ENCODE assay signal across 8 cellular contexts in genomic region chr7:55367283-55367840, GRCh38. TPM values are rescaled to one million over a fixed set of nuclear protein-coding genes. Genes with fewer than 3 reads are reported as not detected.
DNase-seq lines count a peak whose midpoint lies in the region; TF ChIP-seq lines count a peak whose summit lies in the region.

No MANE protein-coding gene starts in this region.

- H3K9me3 Mint-ChIP-seq in neural progenitor cell, result no peaks in the 10 kb centered on the region

- H3F3A ChIP-seq in MM.1S (ENCODE audit: insufficient read depth, low read length) (peaks cover 6% of the 10 kb centered on the region; the same call in 1 of the 2 replicates), neural progenitor cell (ENCODE audit: low read depth) (peaks cover 13% of the 10 kb centered on the region)

- H3K27ac Mint-ChIP-seq in neural progenitor cell, result no peak overlapping the region

- H3K36me3 ChIP-seq in BLaER1 treated with 17β-estradiol and CSF1 and Interleukin-3, amounts not matched to agents 10 nM and 100 nM, result peaks cover 0 to 6% (median 0%) of the 10 kb centered on the region in 11 experiments; a peak in 1 of 22 replicates
- H3K36me3 ChIP-seq in MM.1S (replicated peaks; ENCODE audit: insufficient read depth, low read length), result no peaks in the 10 kb centered on the region
- H3K36me3 ChIP-seq in ectodermal cell (ENCODE audit: control insufficient read depth, insufficient read depth, low read length), result no peaks in the 10 kb centered on the region
- no peaks in the 10 kb centered on the region for H3K36me3 ChIP-seq in neural progenitor cell

- peaks cover 34% of the 10 kb centered on the region for H3K4me1 Mint-ChIP-seq in neural progenitor cell

- no peaks in the 10 kb centered on the region for H3K27me3 ChIP-seq in BLaER1 treated with 17β-estradiol and CSF1 and Interleukin-3, amounts not matched to agents 10 nM and 100 nM
- H3K27me3 ChIP-seq in MM.1S (replicated peaks; ENCODE audit: insufficient read depth, low read length) (no peaks in the 10 kb centered on the region), ectodermal cell (ENCODE audit: control insufficient read depth, insufficient read depth, low read length, poor library complexity, severe bottlenecking) (no peaks in the 10 kb centered on the region), neural progenitor cell (no peaks in the 10 kb centered on the region)

- peaks cover 23% of the 10 kb centered on the region for H3K79me2 ChIP-seq in MM.1S (ENCODE audit: low read length)
- no peaks in the 10 kb centered on the region for H3K79me2 ChIP-seq in neural progenitor cell (ENCODE audit: low read depth)

- peaks cover 0 to 14% (median 0%) of the 10 kb centered on the region in 11 experiments; a peak in 5 of 22 replicates for H4K20me1 ChIP-seq in BLaER1 treated with 17β-estradiol and CSF1 and Interleukin-3, amounts not matched to agents 10 nM and 100 nM
- H4K20me1 ChIP-seq in MM.1S (ENCODE audit: insufficient read depth, low read length) (no peaks in the 10 kb centered on the region), neural progenitor cell (ENCODE audit: low read depth) (no peaks in the 10 kb centered on the region)

- H3K4me3 Mint-ChIP-seq in neural progenitor cell, result peak overlapping the region; percentile 91

- H3K9me2 ChIP-seq in MM.1S (replicated peaks; ENCODE audit: insufficient read depth, low read length), result no peaks in the 10 kb centered on the region

- peaks cover 8% of the 10 kb centered on the region for H3K36me3 Mint-ChIP-seq in neural progenitor cell

- peaks cover 18 to 32% (median 26%) of the 10 kb centered on the region in 10 experiments for H3K4me1 ChIP-seq in BLaER1 treated with 17β-estradiol and CSF1 and Interleukin-3, amounts not matched to agents 10 nM and 100 nM
- H3K4me1 ChIP-seq in MM.1S (ENCODE audit: low read length) (peaks cover 15% of the 10 kb centered on the region), ectodermal cell (ENCODE audit: control insufficient read depth, insufficient read depth, low read length) (peaks cover 8% of the 10 kb centered on the region), neural progenitor cell (peaks cover 6% of the 10 kb centered on the region)

- H3K27ac ChIP-seq in BLaER1 treated with 17β-estradiol and CSF1 and Interleukin-3, amounts not matched to agents 10 nM and 100 nM, result peak overlapping the region; percentile 95 to 100 (median 99)
- H3K27ac ChIP-seq in MM.1S (ENCODE audit: low read length) (no peak overlapping the region), ectodermal cell (ENCODE audit: insufficient read depth, low read depth, low read length, poor library complexity, severe bottlenecking) (no peak overlapping the region), neural progenitor cell (no peak overlapping the region)

- peak overlapping the region; percentile 92 to 100 (median 99) for H3K9ac ChIP-seq in BLaER1 treated with 17β-estradiol and CSF1 and Interleukin-3, amounts not matched to agents 10 nM and 100 nM
- peak overlapping the region; percentile 98 for H3K9ac ChIP-seq in MM.1S (ENCODE audit: low read length)
- H3K9ac ChIP-seq in neural progenitor cell, result peak overlapping the region; percentile 98

- 94% methylated on average over 19 of the region's 19 CpGs for WGBS in ectodermal cell, 2 experiments

- H3K4me2 ChIP-seq in BLaER1 treated with 17β-estradiol and CSF1 and Interleukin-3, amounts not matched to agents 10 nM and 100 nM, result peak overlapping the region; percentile 82 to 98 (median 94)
- H3K4me2 ChIP-seq in MM.1S (ENCODE audit: low read depth, low read length) (peak overlapping the region; percentile 95), neural progenitor cell (peak overlapping the region; percentile 83)

- H3K27me3 Mint-ChIP-seq in neural progenitor cell (ENCODE audit: insufficient read depth, low read depth), result peaks cover 8% of the 10 kb centered on the region

- H3K4me3 ChIP-seq in BLaER1 treated with 17β-estradiol and CSF1 and Interleukin-3, amounts not matched to agents 10 nM and 100 nM, result peak overlapping the region; percentile 82 to 100 (median 92)
- H3K4me3 ChIP-seq in MM.1S (ENCODE audit: low read length), result peak overlapping the region; percentile 85
- peak overlapping the region; percentile 100 for H3K4me3 ChIP-seq in ectodermal cell (ENCODE audit: insufficient read depth, low read depth, low read length)
- peak overlapping the region; percentile 93 for H3K4me3 ChIP-seq in neural progenitor cell

- DNase-seq in MM.1S (no peak), neural progenitor cell (ENCODE audit: low spot score) (no peak), NK-92 (lab: John Stamatoyannopoulos, UW; ENCODE audit: unreplicated experiment) (no peak), DMS53 (lab: John Stamatoyannopoulos, UW) (no peak), ecto neural progenitor cell (ENCODE audit: low spot score) (no peak), SIG-M5 (lab: John Stamatoyannopoulos, UW) (no peak)

- H3K9me3 ChIP-seq in BLaER1 treated with 17β-estradiol and CSF1 and Interleukin-3, amounts not matched to agents 10 nM and 100 nM (replicated peaks in 1 of 11), result no peaks in the 10 kb centered on the region
- H3K9me3 ChIP-seq in MM.1S (replicated peaks; ENCODE audit: insufficient read depth, low read length) (no peaks in the 10 kb centered on the region), ectodermal cell (ENCODE audit: control insufficient read depth, low read length) (no peaks in the 10 kb centered on the region), neural progenitor cell (ENCODE audit: low read depth) (no peaks in the 10 kb centered on the region)

- peak overlapping the region; percentile 92 for H2AFZ ChIP-seq in MM.1S (ENCODE audit: low read length)
- H2AFZ ChIP-seq in neural progenitor cell (replicated peaks), result no peak overlapping the region

- TF ChIP-seq CTCF in MM.1S (IDR thresholded peaks at IDR 0.05; ENCODE audit: low read length), result no peak
- TF ChIP-seq CTCF in neural progenitor cell (IDR thresholded peaks at IDR 0.05), result no peak

RNA-seq across cellular contexts. Expression of gene LANCL2, which starts 2.2 kb away (rescaled TPM):
- polyA plus RNA-seq in ectodermal cell (2013, experiment 1 of 4), result 13.7 TPM
- 17.7 TPM for polyA plus RNA-seq in ectodermal cell (2013, experiment 2 of 4)
- 10.7 TPM for polyA plus RNA-seq in ectodermal cell (2013, experiment 3 of 4)
- polyA plus RNA-seq in ectodermal cell (2013, experiment 4 of 4), result 10.5 TPM
- total RNA-seq in neural progenitor cell (ENCODE audit: low replicate concordance), result 7.1 and 7.3 TPM in 2 replicates

Comparison
In these comparisons a context has a peak if more than half of its experiments do, and no peak if none do; other contexts are left out.
1. H3K27ac ChIP-seq: peak in BLaER1 treated with 17β-estradiol and CSF1 and Interleukin-3, amounts not matched to agents 10 nM and 100 nM (11 of 11); none in MM.1S (single experiment), ectodermal cell (single experiment) and neural progenitor cell (single experiment).
2. Peak in every context shown above with its lines, with median percentiles within 50 percentile points of each other: H3K4me2 ChIP-seq, H3K4me3 ChIP-seq and H3K9ac ChIP-seq.